In the genomic region with DNA sequence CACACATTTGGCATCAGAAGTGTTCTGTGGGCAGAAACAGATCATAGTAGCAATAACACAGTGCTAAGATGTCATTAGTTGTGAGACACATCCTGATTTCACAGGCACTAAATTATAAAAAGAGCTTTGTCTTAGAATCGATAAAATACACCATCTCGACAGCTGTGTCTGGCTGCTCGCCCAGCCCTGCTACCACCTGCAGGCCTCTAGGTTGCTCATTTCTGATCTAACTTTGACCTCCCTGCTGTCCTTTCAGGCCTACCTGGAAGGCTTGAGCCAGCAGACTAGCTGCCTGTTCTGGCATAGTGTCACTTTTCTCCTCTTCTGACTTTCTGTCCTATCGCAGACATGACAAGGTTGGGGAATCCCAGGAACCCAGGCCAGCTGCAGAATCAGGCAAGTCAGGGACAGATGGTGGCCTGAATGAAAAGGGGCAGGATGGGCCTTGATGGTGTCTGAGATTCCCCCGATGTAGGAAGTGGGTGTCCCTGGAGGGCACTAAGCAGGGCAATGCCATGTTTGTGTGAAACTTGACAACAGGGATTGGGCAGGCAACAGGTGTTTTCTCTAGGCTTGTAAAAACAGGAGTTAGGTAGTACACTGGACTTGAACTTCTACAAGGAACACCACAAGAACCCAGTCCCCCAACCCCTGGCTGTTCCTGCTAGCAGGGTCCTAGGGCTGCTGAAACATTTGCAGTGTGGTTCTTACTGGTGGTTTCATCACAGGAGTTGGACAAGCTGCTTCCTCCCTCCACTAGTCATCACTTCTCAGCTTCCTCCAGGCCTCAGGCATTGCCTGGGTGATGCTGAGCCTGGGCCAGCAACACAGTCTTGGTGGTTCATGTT, we compare ENCODE assay signal across 11 cellular contexts.
DNase-seq lines count a peak whose midpoint lies in the region; ATAC-seq and TF ChIP-seq lines count a peak whose summit lies in the region.
"Had no signal": no experiment of that assay in that cellular context is flagged by ENCODE, and none has a peak within 500 bp of the region (broad histone marks: within the 10 kb centered on the region; RNA-seq: fewer than 3 reads in every experiment).

No MANE protein-coding gene starts in this region.

- H3K9me2 ChIP-seq in Loucy (replicated peaks; ENCODE audit: low read depth, low read length), result no peaks in the 10 kb centered on the region

- H3F3A ChIP-seq in Loucy (ENCODE audit: low read depth), result no peaks in the 10 kb centered on the region

- H3K9me3 ChIP-seq in Loucy (ENCODE audit: insufficient read depth, low read depth, low read length) (no peaks in the 10 kb centered on the region), body of pancreas (no peaks in the 10 kb centered on the region)
- H3K9me3 ChIP-seq: heart right ventricle had no signal

- H3K27ac ChIP-seq in body of pancreas, result peak overlapping the region in 3 of 4 donors; percentile 40 to 57 (median 51)
- H3K27ac ChIP-seq: heart right ventricle had no signal

- 49 to 58% methylated on average over 5 of the region's 5 CpGs for WGBS in body of pancreas, 2 donors

- peak; percentile 60 for ATAC-seq in body of pancreas
- no peak for ATAC-seq in HG03439 (IDR thresholded peaks at IDR 0.05; ENCODE audit: unreplicated experiment)
- ATAC-seq: activated CD4-positive, alpha-beta T cell treated with anti-CD3 and anti-CD28 coated beads for 36 hours had no signal

- no peaks in the 10 kb centered on the region for H3K79me2 ChIP-seq in Loucy (ENCODE audit: insufficient read depth, low read length)

- no peak overlapping the region for H3K9ac ChIP-seq in Loucy (ENCODE audit: low read depth, low read length, poor library complexity, severe bottlenecking)

- no peaks in the 10 kb centered on the region for H3K27me3 ChIP-seq in Loucy (ENCODE audit: insufficient read depth, low read length, poor library complexity, severe bottlenecking)
- H3K27me3 ChIP-seq in body of pancreas, result no peaks in the 10 kb centered on the region

- DNase-seq in DMS153 treated with DMSO at 0.1 percent for 48 hours (lab: John Stamatoyannopoulos, UW; ENCODE audit: unreplicated experiment) (peak; percentile 18), body of pancreas (peak; percentile 27 to 59 (median 48)), mucosa of gallbladder (ENCODE audit: low spot score) (peak; percentile 62), T-helper 2 cell (no peak), NCI-H1694 (lab: John Stamatoyannopoulos, UW) (no peak)
- DNase-seq in stimulated activated CD4-positive, alpha-beta T cell treated with anti-CD3 and anti-CD28 coated beads, Interleukin-12 subunit alpha, Interleukin-12 subunit beta, amount 100 ng/mL, for 4 hours, result no peak
- DNase-seq: activated CD4-positive, alpha-beta T cell treated with anti-CD3 and anti-CD28 coated beads for 36 hours; DMS53; heart right ventricle had no signal

- TF ChIP-seq POLR2A in body of pancreas (IDR thresholded peaks at IDR 0.05), result no peak

- no peak overlapping the region for H3K4me3 ChIP-seq in Loucy (ENCODE audit: low read length, poor library complexity, severe bottlenecking)
- H3K4me3 ChIP-seq in body of pancreas, result no peak overlapping the region
- H3K4me3 ChIP-seq: heart right ventricle had no signal

- H2AFZ ChIP-seq in Loucy (ENCODE audit: low read length), result peak overlapping the region; percentile 37; the same call in 1 of the 2 replicates

- H3K4me2 ChIP-seq in Loucy (ENCODE audit: low read depth, low read length, poor library complexity, severe bottlenecking), result no peak overlapping the region

- TF ChIP-seq CTCF in Loucy (conservative IDR thresholded peaks at IDR 0.05; ENCODE audit: low read length), result no peak
- no peak for TF ChIP-seq CTCF in body of pancreas (IDR thresholded peaks at IDR 0.05)

- H3K36me3 ChIP-seq in Loucy (ENCODE audit: insufficient read depth, low read length) (no peaks in the 10 kb centered on the region), body of pancreas (replicated peaks in 1 of 2; ENCODE audit: insufficient read depth in 1 of 2, low read depth in 2 of 2) (no peaks in the 10 kb centered on the region)
- H3K36me3 ChIP-seq: heart right ventricle had no signal

- intact Hi-C loops in body of pancreas (cut with DNase I), result no loop called here

- H3K4me1 ChIP-seq in Loucy (ENCODE audit: insufficient read depth, low read length, poor library complexity, severe bottlenecking), result peaks cover 9% of the 10 kb centered on the region
- H3K4me1 ChIP-seq in body of pancreas, result peaks cover 8% of the 10 kb centered on the region

- no peaks in the 10 kb centered on the region for H4K20me1 ChIP-seq in Loucy (ENCODE audit: insufficient read depth, low read length, poor library complexity, severe bottlenecking)

Comparison
In these comparisons a context has a peak if more than half of its experiments do, and no peak if none do; other contexts are left out.
1. DNase-seq: peak in DMS153 treated with DMSO at 0.1 percent for 48 hours (single experiment), body of pancreas (4 of 4) and mucosa of gallbladder (single experiment); none in stimulated activated CD4-positive, alpha-beta T cell treated with anti-CD3 and anti-CD28 coated beads, Interleukin-12 subunit alpha, Interleukin-12 subunit beta, amount 100 ng/mL, for 4 hours (single experiment), T-helper 2 cell (0 of 5) and NCI-H1694 (single experiment).